ENCODE assay signal across 6 cellular contexts in genomic region chr7:78642751-78643150, GRCh38.
"Had no signal": no experiment of that assay in that cellular context is flagged by ENCODE, and none has a peak within 500 bp of the region (broad histone marks: within the 10 kb centered on the region; RNA-seq: fewer than 3 reads in every experiment).

No MANE protein-coding gene starts in this region.

- H3K4me2 ChIP-seq: GM23338 had no signal

- DNase-seq: H9, HCEC 1CT had no signal

- H3K4me3 ChIP-seq: GM23338 had no signal

- H3K4me3 Mint-ChIP-seq: GM23338, H9, IgD-negative memory B cell had no signal

- H2AFZ ChIP-seq: GM23338 had no signal

- H3K4me1 Mint-ChIP-seq: H9, IgD-negative memory B cell had no signal

- H3K27me3 Mint-ChIP-seq: IgD-negative memory B cell had no signal

- H3K27ac ChIP-seq: HL-60 had no signal

- ATAC-seq: GM23338, HepG2 had no signal

- H3K9me3 Mint-ChIP-seq: GM23338, IgD-negative memory B cell had no signal

- H3K27ac Mint-ChIP-seq: GM23338, H9, IgD-negative memory B cell had no signal

- H3K36me3 Mint-ChIP-seq: IgD-negative memory B cell had no signal
